In genomic region chr17:17425005-17425404, GRCh38 we compare ENCODE assay signal across 2 cellular contexts.
A peak's percentile ranks its signal among the peaks of the same experiment; 100 is the strongest.
TF ChIP-seq lines count a peak whose summit lies in the region.

No MANE protein-coding gene starts in this region.

TF ChIP-seq in HCT116, 20 proteins besides CTCF, POLR2A, EP300 and RAD21 (continued from another document):
- TF ChIP-seq, protein P1, sequence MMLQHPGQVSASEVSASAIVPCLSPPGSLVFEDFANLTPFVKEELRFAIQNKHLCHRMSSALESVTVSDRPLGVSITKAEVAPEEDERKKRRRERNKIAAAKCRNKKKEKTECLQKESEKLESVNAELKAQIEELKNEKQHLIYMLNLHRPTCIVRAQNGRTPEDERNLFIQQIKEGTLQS (IDR thresholded peaks at IDR 0.05), result no peak
- no peak for TF ChIP-seq EZH2 (IDR thresholded peaks at IDR 0.05)
- TF ChIP-seq CBX3 (IDR thresholded peaks at IDR 0.05; ENCODE audit: low read depth), result no peak
- no peak for TF ChIP-seq TCF7L2 (IDR thresholded peaks at IDR 0.05; ENCODE audit: borderline replicate concordance, extremely low read depth, insufficient read depth, insufficient read length)
- TF ChIP-seq JUND (IDR thresholded peaks at IDR 0.05), result no peak
- no peak for TF ChIP-seq POLR2AphosphoS5 (IDR thresholded peaks at IDR 0.05; ENCODE audit: low read depth, low read length)
- no peak for TF ChIP-seq ZFX (IDR thresholded peaks at IDR 0.05)
- no peak for TF ChIP-seq ELF1 (IDR thresholded peaks at IDR 0.05; ENCODE audit: borderline replicate concordance, low read depth)
- TF ChIP-seq SRF (IDR thresholded peaks at IDR 0.05; ENCODE audit: low read depth), result no peak
- TF ChIP-seq ZBTB33 (IDR thresholded peaks at IDR 0.05; ENCODE audit: extremely low read depth, insufficient replicate concordance, low read length), result no peak

TF ChIP-seq in HepG2, 621 proteins besides CTCF, POLR2A, EP300 and RAD21 (continued from another document):
- TF ChIP-seq, protein P2, sequence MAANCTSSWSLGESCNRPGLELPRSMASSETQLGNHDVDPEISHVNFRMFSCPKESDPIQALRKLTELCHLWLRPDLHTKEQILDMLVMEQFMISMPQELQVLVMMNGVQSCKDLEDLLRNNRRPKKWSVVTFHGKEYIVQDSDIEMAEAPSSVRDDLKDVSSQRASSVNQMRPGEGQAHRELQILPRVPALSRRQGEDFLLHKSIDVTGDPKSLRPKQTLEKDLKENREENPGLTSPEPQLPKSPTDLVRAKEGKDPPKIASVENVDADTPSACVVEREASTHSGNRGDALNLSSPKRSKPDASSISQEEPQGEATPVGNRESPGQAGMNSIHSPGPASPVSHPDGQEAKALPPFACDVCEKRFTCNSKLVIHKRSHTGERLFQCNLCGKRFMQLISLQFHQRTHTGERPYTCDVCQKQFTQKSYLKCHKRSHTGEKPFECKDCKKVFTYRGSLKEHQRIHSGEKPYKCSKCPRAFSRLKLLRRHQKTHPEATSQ (CRISPR knock-in tag; IDR thresholded peaks at IDR 0.05; ENCODE audit: borderline replicate concordance), result no peak
- TF ChIP-seq ZNF333 (CRISPR knock-in tag; IDR thresholded peaks at IDR 0.05; ENCODE audit: borderline replicate concordance), result no peak
- TF ChIP-seq MBNL3 (CRISPR knock-in tag; conservative IDR thresholded peaks at IDR 0.05), result no peak
- peak; percentile 93 for TF ChIP-seq TEAD3 (CRISPR knock-in tag; optimal IDR thresholded peaks at IDR 0.05; ENCODE audit: borderline replicate concordance)
- TF ChIP-seq DNMT3B (CRISPR knock-in tag; conservative IDR thresholded peaks at IDR 0.05), result no peak
- no peak for TF ChIP-seq HMG20A (CRISPR knock-in tag; IDR thresholded peaks at IDR 0.05; ENCODE audit: borderline replicate concordance)
- no peak for TF ChIP-seq ZFP36 (IDR thresholded peaks at IDR 0.05; ENCODE audit: borderline replicate concordance, low read depth, low read length, partially characterized antibody)
- TF ChIP-seq FOXK2 (IDR thresholded peaks at IDR 0.05), result no peak
- TF ChIP-seq ZNF530 (CRISPR knock-in tag; IDR thresholded peaks at IDR 0.05; ENCODE audit: low read depth), result no peak
- TF ChIP-seq ZFY (CRISPR knock-in tag; IDR thresholded peaks at IDR 0.05), result no peak
- TF ChIP-seq, protein P3, sequence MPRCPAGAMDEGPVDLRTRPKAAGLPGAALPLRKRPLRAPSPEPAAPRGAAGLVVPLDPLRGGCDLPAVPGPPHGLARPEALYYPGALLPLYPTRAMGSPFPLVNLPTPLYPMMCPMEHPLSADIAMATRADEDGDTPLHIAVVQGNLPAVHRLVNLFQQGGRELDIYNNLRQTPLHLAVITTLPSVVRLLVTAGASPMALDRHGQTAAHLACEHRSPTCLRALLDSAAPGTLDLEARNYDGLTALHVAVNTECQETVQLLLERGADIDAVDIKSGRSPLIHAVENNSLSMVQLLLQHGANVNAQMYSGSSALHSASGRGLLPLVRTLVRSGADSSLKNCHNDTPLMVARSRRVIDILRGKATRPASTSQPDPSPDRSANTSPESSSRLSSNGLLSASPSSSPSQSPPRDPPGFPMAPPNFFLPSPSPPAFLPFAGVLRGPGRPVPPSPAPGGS (CRISPR knock-in tag; IDR thresholded peaks at IDR 0.05), result no peak
- TF ChIP-seq HNF4G (IDR thresholded peaks at IDR 0.05; ENCODE audit: borderline replicate concordance, low read depth, low read length), result no peak
- no peak for TF ChIP-seq HNF4G (CRISPR knock-in tag; IDR thresholded peaks at IDR 0.05; ENCODE audit: borderline replicate concordance, low read depth)
- no peak for TF ChIP-seq ZNF383 (CRISPR knock-in tag; IDR thresholded peaks at IDR 0.05; ENCODE audit: borderline replicate concordance)
- no peak for TF ChIP-seq ZNF766 (CRISPR knock-in tag; IDR thresholded peaks at IDR 0.05; ENCODE audit: borderline replicate concordance)
- no peak for TF ChIP-seq SCMH1 (CRISPR knock-in tag; IDR thresholded peaks at IDR 0.05; ENCODE audit: borderline replicate concordance)
- TF ChIP-seq CSRNP2 (CRISPR knock-in tag; conservative IDR thresholded peaks at IDR 0.05; ENCODE audit: low read depth), result no peak
- peak; percentile 50 for TF ChIP-seq SMC3 (IDR thresholded peaks at IDR 0.05; ENCODE audit: low read length)
- TF ChIP-seq GPBP1L1 (CRISPR knock-in tag; IDR thresholded peaks at IDR 0.05), result no peak
- TF ChIP-seq HMGXB3 (CRISPR knock-in tag; IDR thresholded peaks at IDR 0.05; ENCODE audit: borderline replicate concordance), result no peak
- TF ChIP-seq ZNF382 (CRISPR knock-in tag; IDR thresholded peaks at IDR 0.05; ENCODE audit: borderline replicate concordance), result no peak
- TF ChIP-seq SIX1 (CRISPR knock-in tag; IDR thresholded peaks at IDR 0.05; ENCODE audit: borderline replicate concordance), result no peak
- TF ChIP-seq MEIS2 (CRISPR knock-in tag; IDR thresholded peaks at IDR 0.05), result no peak
- no peak for TF ChIP-seq ARNT (IDR thresholded peaks at IDR 0.05)
- TF ChIP-seq ZNF782 (CRISPR knock-in tag; IDR thresholded peaks at IDR 0.05; ENCODE audit: borderline replicate concordance), result no peak
- no peak for TF ChIP-seq DMTF1 (CRISPR knock-in tag; IDR thresholded peaks at IDR 0.05)
- no peak for TF ChIP-seq ZNF251 (CRISPR knock-in tag; IDR thresholded peaks at IDR 0.05)
